In genomic region chr11:33867996-33868645, GRCh38 we compare ENCODE assay signal across 9 cellular contexts. TPM values are rescaled to one million over a fixed set of nuclear protein-coding genes. Genes with fewer than 3 reads are reported as not detected.
DNase-seq lines count a peak whose midpoint lies in the region; ATAC-seq, FAIRE-seq and TF ChIP-seq lines count a peak whose summit lies in the region.
"Had no signal": no experiment of that assay in that cellular context is flagged by ENCODE, and none has a peak within 500 bp of the region (broad histone marks: within the 10 kb centered on the region; RNA-seq: fewer than 3 reads in every experiment).

No MANE protein-coding gene starts in this region.

- H3K9ac ChIP-seq in endothelial cell of umbilical vein (replicated peaks; ENCODE audit: extremely low read depth, insufficient read depth, low read length) (peak overlapping the region; percentile 73), trophoblast cell (ENCODE audit: low read length) (no peak overlapping the region)

- ATAC-seq in HG02870 (IDR thresholded peaks at IDR 0.05; ENCODE audit: unreplicated experiment) = no peak
- no peak for ATAC-seq in HG03565 (IDR thresholded peaks at IDR 0.05; ENCODE audit: unreplicated experiment)

- H3K79me2 ChIP-seq in endothelial cell of umbilical vein (ENCODE audit: control insufficient read depth, insufficient read depth, low read length) (no peaks in the 10 kb centered on the region), trophoblast cell (ENCODE audit: control insufficient read depth, insufficient read depth, low read length, poor library complexity) (no peaks in the 10 kb centered on the region)

- H4K20me1 ChIP-seq in endothelial cell of umbilical vein (replicated peaks; ENCODE audit: control insufficient read depth, extremely low read depth, insufficient read depth, low read length) = no peaks in the 10 kb centered on the region

- no peak overlapping the region for H4K91ac ChIP-seq in trophoblast cell (ENCODE audit: low read depth, low read length)

- H3K36me3 ChIP-seq in GM06990 (ENCODE audit: control insufficient read depth, insufficient read depth, low read length) (no peaks in the 10 kb centered on the region; the same call in 1 of the 2 replicates), endothelial cell of umbilical vein (ENCODE audit: control insufficient read depth in 2 of 2, extremely low read depth in 1 of 2, insufficient read depth in 2 of 2, low read length in 2 of 2) (peaks cover 0 to 12% of the 10 kb centered on the region in 2 experiments), trophoblast cell (ENCODE audit: control insufficient read depth in 1 of 2, insufficient read depth in 2 of 2, low read length in 2 of 2) (no peaks in the 10 kb centered on the region)

- peak overlapping the region; percentile 58 for H3K4me2 ChIP-seq in endothelial cell of umbilical vein (ENCODE audit: insufficient read depth, low read length)
- peak overlapping the region; percentile 98 for H3K4me2 ChIP-seq in trophoblast cell (ENCODE audit: low read length)

- TF ChIP-seq CTCF in GM06990 (IDR thresholded peaks at IDR 0.05; ENCODE audit: insufficient read depth, low read length, poor library complexity, severe bottlenecking) (no peak), endothelial cell of umbilical vein (IDR thresholded peaks at IDR 0.05; ENCODE audit: extremely low read depth in 1 of 2, insufficient read depth in 1 of 2, low read depth in 1 of 2, low read length in 2 of 2) (no peak)

- no peak overlapping the region for H3K18ac ChIP-seq in trophoblast cell (ENCODE audit: low read length)

- dilution Hi-C loops in endothelial cell of umbilical vein (cut with MboI; ENCODE audit: extremely low pct_ligation_motif_present, low sequenced_read_pairs) = no loop called here

- H3K14ac ChIP-seq in trophoblast cell (ENCODE audit: low read length) = no peak overlapping the region

- POLR2A ChIA-PET in endothelial cell of umbilical vein (lab: Charles Lee) = interaction anchor here (0.5 to 0.8 kb wide), 3 partner anchors 69 to 659 kb away, joined by 3 to 7 read pairs (median 4); no protein-coding TSS in a partner anchor

- H2BK12ac ChIP-seq in trophoblast cell (ENCODE audit: low read length) = no peak overlapping the region

- H2AFZ ChIP-seq in endothelial cell of umbilical vein (ENCODE audit: low read depth, low read length) (peak overlapping the region; percentile 17), trophoblast cell (ENCODE audit: insufficient read depth, low read length, poor library complexity) (no peak overlapping the region)

- H3K79me1 ChIP-seq in trophoblast cell (ENCODE audit: low read length) = peaks cover 2% of the 10 kb centered on the region

- H4K12ac ChIP-seq in trophoblast cell (ENCODE audit: low read depth, low read length) = no peak overlapping the region

- H3K9me3 ChIP-seq in endothelial cell of umbilical vein (replicated peaks; ENCODE audit: control insufficient read depth, insufficient read depth, low read length) = no peaks in the 10 kb centered on the region
- H3K9me3 ChIP-seq in trophoblast cell (ENCODE audit: insufficient read depth, low read depth, low read length) = no peaks in the 10 kb centered on the region

- H3K27ac ChIP-seq in endothelial cell of umbilical vein (ENCODE audit: insufficient read depth, low read depth, low read length) (no peak overlapping the region), trophoblast cell (ENCODE audit: low read depth, low read length) (no peak overlapping the region)

- H3K23ac ChIP-seq in trophoblast cell (ENCODE audit: low read length) = no peak overlapping the region

- no CpG with 5 or more reads among the region's 7 CpGs for WGBS in trophoblast cell (ENCODE audit: extremely low coverage, insufficient coverage, insufficient read length)

- no peak overlapping the region for H4K8ac ChIP-seq in trophoblast cell (ENCODE audit: low read depth, low read length)

- H3K27me3 ChIP-seq in GM06990 (replicated peaks; ENCODE audit: control insufficient read depth, insufficient read depth, low read length) (no peaks in the 10 kb centered on the region), endothelial cell of umbilical vein (ENCODE audit: control insufficient read depth in 2 of 2, insufficient read depth in 2 of 2, low read length in 2 of 2) (no peaks in the 10 kb centered on the region), trophoblast cell (ENCODE audit: insufficient read depth, low read length) (peaks cover 46% of the 10 kb centered on the region)

- H3K4me1 ChIP-seq in endothelial cell of umbilical vein (ENCODE audit: control insufficient read depth, extremely low read depth, insufficient read depth, low read length) = peaks cover 23% of the 10 kb centered on the region
- H3K4me1 ChIP-seq in trophoblast cell (ENCODE audit: control insufficient read depth in 1 of 2, insufficient read depth in 2 of 2, low read length in 2 of 2) = peaks cover 6% of the 10 kb centered on the region in 2 experiments

- no peak overlapping the region for H2AK5ac ChIP-seq in trophoblast cell (ENCODE audit: low read length)

- no peaks in the 10 kb centered on the region for H3K9me1 ChIP-seq in endothelial cell of umbilical vein (replicated peaks; ENCODE audit: control insufficient read depth, extremely low read depth, insufficient read depth, low read length)

- peak overlapping the region; percentile 62 for H3K4me3 ChIP-seq in GM06990 (replicated peaks; ENCODE audit: low read depth, low read length)
- H3K4me3 ChIP-seq in endothelial cell of umbilical vein (replicated peaks in 1 of 3; ENCODE audit: insufficient read depth in 1 of 3, low read depth in 1 of 3, low read length in 3 of 3) = peak overlapping the region; percentile 56 to 90 (median 57)
- no peak overlapping the region for H3K4me3 ChIP-seq in trophoblast cell (ENCODE audit: low read depth, low read length)

- DNase-seq in GM06990 (ENCODE audit: extremely low read depth, insufficient read length) (no peak), NCI-H2227 treated with DMSO at 0.1 percent for 48 hours (lab: John Stamatoyannopoulos, UW) (peak; percentile 46), endothelial cell of umbilical vein (ENCODE audit: low read depth, low spot score) (peak; percentile 75), trophoblast cell (no peak), NCI-H1105 treated with DMSO at 0.1 percent for 48 hours (lab: John Stamatoyannopoulos, UW) (no peak), occipital lobe (lab: John Stamatoyannopoulos, UW) (no peak)
- DNase-seq: activated CD4-positive, alpha-beta T cell treated with anti-CD3 and anti-CD28 coated beads for 48 hours had no signal

- H2BK120ac ChIP-seq in trophoblast cell (ENCODE audit: insufficient read depth, low read length, poor library complexity) = no peak overlapping the region

- H2BK5ac ChIP-seq in trophoblast cell (ENCODE audit: low read depth, low read length, poor library complexity) = no peak overlapping the region

- intact Hi-C loops in endothelial cell of umbilical vein (cut with micrococcal nuclease) = loop anchor here (1.0 to 5.0 kb wide), 2 partner anchors 10 to 184 kb away; partner anchors contain the start of gene CAPRIN1

- TSS peak; percentile 40 for BruUV-seq in endothelial cell of umbilical vein (replicated peaks; lab: Mats Ljungman, UMichigan)

- peak; percentile 59 for FAIRE-seq in endothelial cell of umbilical vein (lab: Jason Lieb, UNC)

- TF ChIP-seq POLR2A in endothelial cell of umbilical vein (IDR thresholded peaks at IDR 0.05; ENCODE audit: low read depth, low read length) = no peak

- H3K4ac ChIP-seq in trophoblast cell (ENCODE audit: low read depth, low read length) = no peak overlapping the region

- CTCF ChIA-PET in endothelial cell of umbilical vein (lab: Charles Lee) = interaction anchor here (0.6 to 5.8 kb wide), 12 partner anchors 9 to 126 kb away, joined by 3 to 59 read pairs (median 4); no protein-coding TSS in a partner anchor

TF ChIP-seq in endothelial cell of umbilical vein, 7 proteins besides CTCF, POLR2A, EP300 and RAD21:
- TF ChIP-seq FOS (IDR thresholded peaks at IDR 0.05; ENCODE audit: borderline replicate concordance, insufficient read depth, low read length) (no peak), MYC (IDR thresholded peaks at IDR 0.05; ENCODE audit: low read depth, low read length) (no peak), GATA2 (IDR thresholded peaks at IDR 0.05; ENCODE audit: insufficient read depth, insufficient read length, low read depth, low read length) (no peak), JUN (IDR thresholded peaks at IDR 0.05; ENCODE audit: borderline replicate concordance, insufficient read depth, insufficient read length, low read depth) (no peak), MAX (IDR thresholded peaks at IDR 0.05; ENCODE audit: insufficient read depth, insufficient read length) (no peak), EZH2 (IDR thresholded peaks at IDR 0.05; ENCODE audit: borderline replicate concordance, low read depth, low read length, severe bottlenecking) (no peak), POLR2AphosphoS5 (IDR thresholded peaks at IDR 0.05; ENCODE audit: insufficient read depth, low read depth, low read length) (no peak)

RNA-seq across cellular contexts. Expression of gene LMO2, which starts 23.8 kb away (rescaled TPM):
- total RNA-seq in endothelial cell of umbilical vein (62.4 and 66.8 TPM in 2 replicates), occipital lobe (18.4 TPM)
- 44.6 and 60.4 TPM in 2 replicates for polyA plus RNA-seq in endothelial cell of umbilical vein
- polyA plus RNA-seq in endothelial cell of umbilical vein (2011; cell fraction: cytosol; rRNA removed) = 48.2 and 48.3 TPM in 2 replicates
- polyA plus RNA-seq in endothelial cell of umbilical vein (2011; cell fraction: nucleus; rRNA removed) = 49.5 and 75.6 TPM in 2 replicates
- 24.0 and 24.3 TPM in 2 replicates for polyA plus RNA-seq in endothelial cell of umbilical vein (2012)
- 33.5 and 46.5 TPM in 2 replicates for polyA minus RNA-seq in endothelial cell of umbilical vein
- not detected for polyA minus RNA-seq in endothelial cell of umbilical vein (2011; cell fraction: cytosol; rRNA and poly(A)+ RNA removed)
- 36.7 and 37.0 TPM in 2 replicates for polyA minus RNA-seq in endothelial cell of umbilical vein (2011; cell fraction: nucleus; rRNA and poly(A)+ RNA removed)
- 19.6 and 19.9 TPM in 2 replicates for polyA plus RNA-seq in trophoblast cell (2013)

Comparison
In these comparisons a context has a peak if more than half of its experiments do, and no peak if none do; other contexts are left out.
1. DNase-seq: peak in NCI-H2227 treated with DMSO at 0.1 percent for 48 hours (single experiment) and endothelial cell of umbilical vein (single experiment); none in GM06990 (single experiment), trophoblast cell (0 of 2), NCI-H1105 treated with DMSO at 0.1 percent for 48 hours (single experiment) and occipital lobe (single experiment).